In genomic region chr6:96521267-96521624, GRCh38 we compare ENCODE assay signal across 8 cellular contexts. TPM values are rescaled to one million over a fixed set of nuclear protein-coding genes. Genes with fewer than 3 reads are reported as not detected.
DNase-seq lines count a peak whose midpoint lies in the region; TF ChIP-seq lines count a peak whose summit lies in the region.

No MANE protein-coding gene starts in this region.

- peak overlapping the region; percentile 99 for H3K27ac Mint-ChIP-seq in HFFc6

- no peaks in the 10 kb centered on the region for H3K9me3 ChIP-seq in left ventricle myocardium inferior (replicated peaks)
- no peaks in the 10 kb centered on the region for H3K9me3 ChIP-seq in skeletal muscle tissue (ENCODE audit: control insufficient read depth in 3 of 3, low read length in 3 of 3)

- TF ChIP-seq CTCF in HFFc6 (IDR thresholded peaks at IDR 0.05): no peak
- TF ChIP-seq CTCF in VCaP (conservative IDR thresholded peaks at IDR 0.05): no peak
- no peak for TF ChIP-seq CTCF in left ventricle myocardium inferior (IDR thresholded peaks at IDR 0.05; ENCODE audit: borderline replicate concordance)

- H3K27ac ChIP-seq in VCaP (peak overlapping the region; percentile 92), left ventricle myocardium inferior (replicated peaks) (peak overlapping the region; percentile 92), skeletal muscle tissue (ENCODE audit: low read depth, low read length) (peak overlapping the region; percentile 96)

- H3K9ac ChIP-seq in skeletal muscle tissue (ENCODE audit: low read depth in 1 of 3, low read length in 3 of 3): peak overlapping the region; percentile 94 to 97 (median 95)

- H3K27me3 ChIP-seq in left ventricle myocardium inferior (ENCODE audit: low read depth) (no peaks in the 10 kb centered on the region), skeletal muscle tissue (ENCODE audit: control insufficient read depth in 3 of 3, insufficient read depth in 3 of 3, low read length in 3 of 3) (no peaks in the 10 kb centered on the region)

- DNase-seq in HFFc6: no peak
- DNase-seq in left ventricle myocardium inferior: no peak
- no peak for DNase-seq in middle frontal gyrus (ENCODE audit: extremely low spot score, low spot score)
- DNase-seq in putamen (ENCODE audit: low spot score): no peak
- no peak for DNase-seq in LoVo (ENCODE audit: low spot score)

- H3K4me3 ChIP-seq in GM08714 (ENCODE audit: low read length): peak overlapping the region; percentile 93
- H3K4me3 ChIP-seq in left ventricle myocardium inferior: peak overlapping the region; percentile 84
- H3K4me3 ChIP-seq in skeletal muscle tissue (ENCODE audit: low read length in 3 of 3): peak overlapping the region; percentile 87 to 91 (median 90)

- H3K4me1 Mint-ChIP-seq in HFFc6 (ENCODE audit: low read depth): peaks cover 25% of the 10 kb centered on the region

- H3K27me3 Mint-ChIP-seq in HFFc6 (ENCODE audit: insufficient read depth): peaks cover 3% of the 10 kb centered on the region; the same call in 1 of the 2 replicates

- H3K36me3 Mint-ChIP-seq in HFFc6 (ENCODE audit: low read depth): peaks cover 9% of the 10 kb centered on the region

- H3K9me3 Mint-ChIP-seq in HFFc6: no peaks in the 10 kb centered on the region

- peaks cover 39% of the 10 kb centered on the region for H3K4me1 ChIP-seq in left ventricle myocardium inferior
- peaks cover 4 to 7% (median 4%) of the 10 kb centered on the region in 3 donors for H3K4me1 ChIP-seq in skeletal muscle tissue (ENCODE audit: control insufficient read depth in 3 of 3, insufficient read depth in 3 of 3, low read length in 3 of 3)

- H3K4me3 Mint-ChIP-seq in HFFc6: peak overlapping the region; percentile 100

- H3K36me3 ChIP-seq in left ventricle myocardium inferior (peaks cover 28% of the 10 kb centered on the region), skeletal muscle tissue (ENCODE audit: control insufficient read depth in 3 of 3, insufficient read depth in 3 of 3, low read length in 3 of 3) (peaks cover 4 to 9% (median 7%) of the 10 kb centered on the region in 3 donors)

- intact Hi-C loops in left ventricle myocardium inferior (cut with micrococcal nuclease): no loop called here

RNA-seq across cellular contexts. Expression of gene UFL1, which starts 0.4 kb away (rescaled TPM):
- 10 to 100 TPM; 21.6 to 26.4 (median 24.5) TPM for total RNA-seq in HFFc6 (2021; fragmentation: NEBNext Ultra II Directional; extraction: Animal tissue kit (Norgen Biotek cat#: 25700))
- total RNA-seq in left ventricle myocardium inferior (27.2 TPM), skeletal muscle tissue (20.4 TPM)

RNA-seq across cellular contexts. Expression of gene FHL5, which starts 41.7 kb away (rescaled TPM):
- total RNA-seq in HFFc6 (2021; fragmentation: NEBNext Ultra II Directional; extraction: Animal tissue kit (Norgen Biotek cat#: 25700)): not detected
- total RNA-seq in left ventricle myocardium inferior (5.3 TPM), skeletal muscle tissue (2.1 TPM)
